ENCODE assay signal across 8 cellular contexts in genomic region chr19:13234518-13234917, GRCh38.
DNase-seq lines count a peak whose midpoint lies in the region; ATAC-seq and TF ChIP-seq lines count a peak whose summit lies in the region.

No MANE protein-coding gene starts in this region.

- POLR2A ChIA-PET in Caco-2 (lab: Charles Lee), result no interaction called here

- H3K36me3 ChIP-seq in Caco-2 (ENCODE audit: control insufficient read depth, insufficient read depth, low read length), result no peaks in the 10 kb centered on the region
- H3K36me3 ChIP-seq in parathyroid adenoma (ENCODE audit: control insufficient read depth, insufficient read depth, low read length), result no peaks in the 10 kb centered on the region

- no peak overlapping the region for H3K4me2 ChIP-seq in parathyroid adenoma (ENCODE audit: low read length)

- H3K27me3 ChIP-seq in Caco-2 (replicated peaks; ENCODE audit: control insufficient read depth, insufficient read depth, low read length) (no peaks in the 10 kb centered on the region), parathyroid adenoma (ENCODE audit: control insufficient read depth, insufficient read depth, low read length) (no peaks in the 10 kb centered on the region)

- H3K27me3 Mint-ChIP-seq in Caco-2 (ENCODE audit: insufficient read depth, unreplicated experiment), result peaks cover 17% of the 10 kb centered on the region

- H3K4me3 Mint-ChIP-seq in Caco-2 (ENCODE audit: unreplicated experiment), result no peak overlapping the region

- no peak overlapping the region for H3K4me3 ChIP-seq in Caco-2 (ENCODE audit: low read depth, low read length)
- H3K4me3 ChIP-seq in parathyroid adenoma (ENCODE audit: low read depth, low read length), result no peak overlapping the region

- H3K9me3 ChIP-seq in Caco-2 (no peaks in the 10 kb centered on the region), parathyroid adenoma (ENCODE audit: control insufficient read depth, low read length) (no peaks in the 10 kb centered on the region)

- TF ChIP-seq CTCF in Caco-2 (IDR thresholded peaks at IDR 0.05; ENCODE audit: insufficient read depth in 1 of 2, low read depth in 1 of 2, low read length in 1 of 2, severe bottlenecking in 1 of 2, unreplicated experiment in 1 of 2) (peak; percentile 78 to 85), parathyroid adenoma (IDR thresholded peaks at IDR 0.05) (peak; percentile 73)

- H3K79me2 ChIP-seq in parathyroid adenoma, result no peaks in the 10 kb centered on the region

- H3K9ac ChIP-seq in parathyroid adenoma, result no peak overlapping the region

- H3K27ac Mint-ChIP-seq in Caco-2 (ENCODE audit: unreplicated experiment), result no peak overlapping the region

- H3K4me1 ChIP-seq in Caco-2, result no peaks in the 10 kb centered on the region
- no peaks in the 10 kb centered on the region for H3K4me1 ChIP-seq in parathyroid adenoma

- BruUV-seq in Caco-2 (replicated peaks; lab: Mats Ljungman, UMichigan), result no TSS peak

- H3K36me3 Mint-ChIP-seq in Caco-2 (ENCODE audit: insufficient read depth, unreplicated experiment), result no peaks in the 10 kb centered on the region

- peak; percentile 64 to 70 for DNase-seq in Caco-2
- peak; percentile 71 for DNase-seq in LoVo (ENCODE audit: low spot score)
- DNase-seq in activated CD4-positive, alpha-beta T cell treated with anti-CD3 and anti-CD28 coated beads for 4 hours, result peak; percentile 58 to 59
- peak; percentile 15 for DNase-seq in effector CD8-positive, alpha-beta T cell (lab: John Stamatoyannopoulos, UW)
- no peak for DNase-seq in middle frontal gyrus (ENCODE audit: extremely low spot score, low spot score)
- no peak for DNase-seq in NCI-H226

- H2AFZ ChIP-seq in parathyroid adenoma, result peak overlapping the region; percentile 70

- CTCF ChIA-PET in Caco-2 (lab: Charles Lee), result no interaction called here

- H3K27ac ChIP-seq in parathyroid adenoma, result no peak overlapping the region

- H3K4me1 Mint-ChIP-seq in Caco-2 (ENCODE audit: low read depth, unreplicated experiment), result peaks cover 5% of the 10 kb centered on the region

- H3K9me3 Mint-ChIP-seq in Caco-2 (ENCODE audit: unreplicated experiment), result no peaks in the 10 kb centered on the region

- ATAC-seq in GM18520 (IDR thresholded peaks at IDR 0.05; ENCODE audit: unreplicated experiment), result no peak

- intact Hi-C loops in Caco-2 (cut with micrococcal nuclease; ENCODE audit: unreplicated experiment), result loop anchor here (5.0 kb wide), 1 partner anchor 72 kb away; no protein-coding TSS in a partner anchor

Comparison
In these comparisons a context has a peak if more than half of its experiments do, and no peak if none do; other contexts are left out.
1. DNase-seq: peak in Caco-2 (2 of 2), LoVo (single experiment), activated CD4-positive, alpha-beta T cell treated with anti-CD3 and anti-CD28 coated beads for 4 hours (2 of 2) and effector CD8-positive, alpha-beta T cell (single experiment); none in middle frontal gyrus (single experiment) and NCI-H226 (single experiment).